In the genomic region with DNA sequence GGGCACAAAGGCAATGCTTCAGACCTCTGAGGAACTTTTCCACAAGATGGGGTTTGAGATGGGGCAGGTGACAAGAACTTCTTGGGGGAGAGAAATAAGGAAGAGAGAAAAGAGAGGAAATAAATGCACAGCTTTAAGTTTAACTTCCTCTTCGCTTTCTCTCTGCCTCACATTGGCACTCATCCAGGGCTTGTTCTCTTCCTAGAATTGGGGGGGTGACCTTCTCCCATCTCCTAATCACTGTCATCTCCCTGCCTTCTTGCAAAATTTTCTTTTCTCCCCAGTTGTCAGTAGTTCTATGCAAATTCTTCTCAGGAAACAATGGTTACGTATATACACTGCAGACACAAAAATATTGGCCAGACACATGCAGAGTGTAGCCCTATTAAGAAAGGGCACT, we compare ENCODE assay signal across 20 cellular contexts.
"Had no signal": no experiment of that assay in that cellular context is flagged by ENCODE, and none has a peak within 500 bp of the region (broad histone marks: within the 10 kb centered on the region; RNA-seq: fewer than 3 reads in every experiment).

No MANE protein-coding gene starts in this region.

- ATAC-seq: activated T-cell treated with anti-CD3 and anti-CD28 coated beads, Interleukin-2, amount 50 U/mL, for 4 hours had no signal

- DNase-seq: activated CD4-positive, alpha-beta T cell treated with anti-CD3 and anti-CD28 coated beads, Interleukin-2, amount 50 U/mL, for 1 hour; activated CD4-positive, CD25-positive, alpha-beta regulatory T cell treated with anti-CD3 and anti-CD28 coated beads, Interleukin-2, amount 50 U/mL, for 72 hours; activated CD8-positive, alpha-beta memory T cell treated with anti-CD3 and anti-CD28 coated beads, Interleukin-2, amount 50 U/mL, for 4 hours; activated effector memory CD4-positive, alpha-beta T cell treated with Interleukin-2 at 50 U/mL for 16 hours; activated naive CD4-positive, alpha-beta T cell treated with anti-CD3 and anti-CD28 coated beads, Interleukin-2, amount 50 U/mL, for 16 hours; activated T-cell treated with anti-CD3 and anti-CD28 coated beads, Interleukin-2, amount 50 U/mL, for 4 hours; aorta; brain microvascular endothelial cell; central memory CD4-positive, alpha-beta T cell; dorsolateral prefrontal cortex; endodermal cell; foreskin fibroblast; islet precursor cell; mammary epithelial cell; nephron progenitor cell; nucleus accumbens; retina; spleen; stimulated activated naive CD4-positive, alpha-beta T cell; uterus had no signal
